ENCODE assay signal across 1 cellular context in genomic region chr11:66466225-66467033, GRCh38.
TF ChIP-seq lines count a peak whose summit lies in the region.

Gene PELI3, plus strand, starts transcription at chr11:66466905. Its CDS starts 1,224 bp downstream, at chr11:66468129.

TF ChIP-seq in IMR-90, 13 proteins besides CTCF, POLR2A, EP300 and RAD21:
- peak; percentile 12; the same call in 1 of the 2 replicates for TF ChIP-seq MAZ (IDR thresholded peaks at IDR 0.05; ENCODE audit: borderline replicate concordance, low read depth, low read length)
- no peak for TF ChIP-seq ELK1 (IDR thresholded peaks at IDR 0.05; ENCODE audit: borderline replicate concordance, low read depth, low read length)
- peak; percentile 44; the same call in 1 of the 2 replicates for TF ChIP-seq USF2 (IDR thresholded peaks at IDR 0.05; ENCODE audit: low read depth, low read length)
